In genomic region chr6:87350516-87350915, GRCh38 we compare ENCODE assay signal across 31 cellular contexts. TPM values are rescaled to one million over a fixed set of nuclear protein-coding genes. Genes with fewer than 3 reads are reported as not detected.
"Had no signal": no experiment of that assay in that cellular context is flagged by ENCODE, and none has a peak within 500 bp of the region (broad histone marks: within the 10 kb centered on the region; RNA-seq: fewer than 3 reads in every experiment).

No MANE protein-coding gene starts in this region.

- DNase-seq: activated B cell treated with CpG ODN at 0.5 μM for 24 hours; activated CD4-positive, alpha-beta T cell treated with anti-CD3 and anti-CD28 coated beads for 4 hours; activated CD4-positive, alpha-beta T cell treated with anti-CD3 and anti-CD28 coated beads, Interleukin-2, amount 50 U/mL, for 48 hours; activated CD8-positive, alpha-beta memory T cell treated with anti-CD3 and anti-CD28 coated beads, Interleukin-2, amount 50 U/mL, for 48 hours; activated naive CD4-positive, alpha-beta T cell treated with Interleukin-2 at 50 U/mL for 16 hours; activated naive CD8-positive, alpha-beta T cell treated with anti-CD3 and anti-CD28 coated beads, Interleukin-2, amount 10 ng/mL, durations not matched to agents 7 days and 5 days; activated T-cell treated with anti-CD3 and anti-CD28 coated beads, Interleukin-2, amount 50 U/mL, for 48 hours; amygdala; endodermal cell; foreskin melanocyte; glutamatergic neuron; immature natural killer cell; left ventricle myocardium inferior; naive thymus-derived CD4-positive, alpha-beta T cell; occipital lobe; posterior cingulate gyrus; retina; stimulated activated CD4-positive, alpha-beta T cell treated with anti-CD3 and anti-CD28 coated beads, Interleukin-4, amount 100 ng/mL, for 4 hours; stimulated activated naive CD8-positive, alpha-beta T cell treated with anti-CD3 and anti-CD28 coated beads, Interleukin-15, Interleukin-2, amounts not matched to agents 100 U/mL and 50 U/mL, for 24 hours; substantia nigra; T-helper 9 cell; thyroid gland; upper lobe of right lung had no signal

- H3K4me3 ChIP-seq: coronary artery, hepatocyte, left ventricle myocardium inferior, thyroid gland, upper lobe of right lung had no signal

- ATAC-seq: naive thymus-derived CD4-positive, alpha-beta T cell; stimulated activated naive CD8-positive, alpha-beta T cell treated with anti-CD3 and anti-CD28 coated beads, Interleukin-15, Interleukin-2, amounts not matched to agents 100 U/mL and 50 U/mL, for 24 hours; upper lobe of right lung had no signal

RNA-seq across cellular contexts. Expression of gene GJB7, which starts 21.4 kb away (rescaled TPM):
- total RNA-seq: activated B cell treated with CpG ODN at 0.5 μM for 24 hours; activated CD8-positive, alpha-beta memory T cell treated with anti-CD3 and anti-CD28 coated beads for 36 hours; activated naive CD8-positive, alpha-beta T cell treated with anti-CD3 and anti-CD28 coated beads, Interleukin-2, amount 10 ng/mL, durations not matched to agents 7 days and 5 days; bronchial epithelial cell; fibroblast of lung; kidney epithelial cell; left ventricle myocardium inferior; lung microvascular endothelial cell; naive thymus-derived CD4-positive, alpha-beta T cell; occipital lobe; T-helper 1 cell treated with Interleukin-12 subunit alpha and Interleukin-12 subunit beta and Interleukin-4 antibody, amounts not matched to agents 30 ng/mL and 1 ng/mL, for 36 hours; thyroid gland; upper lobe of right lung had no signal

RNA-seq across cellular contexts. Expression of gene CFAP206, which starts 57.3 kb away (rescaled TPM):
- total RNA-seq: activated CD8-positive, alpha-beta memory T cell treated with anti-CD3 and anti-CD28 coated beads for 36 hours; activated naive CD8-positive, alpha-beta T cell treated with anti-CD3 and anti-CD28 coated beads, Interleukin-2, amount 10 ng/mL, durations not matched to agents 7 days and 5 days; bronchial epithelial cell; naive thymus-derived CD4-positive, alpha-beta T cell; T-helper 1 cell treated with Interleukin-12 subunit alpha and Interleukin-12 subunit beta and Interleukin-4 antibody, amounts not matched to agents 30 ng/mL and 1 ng/mL, for 36 hours had no signal
